ENCODE assay signal across 19 cellular contexts in the genomic region with DNA sequence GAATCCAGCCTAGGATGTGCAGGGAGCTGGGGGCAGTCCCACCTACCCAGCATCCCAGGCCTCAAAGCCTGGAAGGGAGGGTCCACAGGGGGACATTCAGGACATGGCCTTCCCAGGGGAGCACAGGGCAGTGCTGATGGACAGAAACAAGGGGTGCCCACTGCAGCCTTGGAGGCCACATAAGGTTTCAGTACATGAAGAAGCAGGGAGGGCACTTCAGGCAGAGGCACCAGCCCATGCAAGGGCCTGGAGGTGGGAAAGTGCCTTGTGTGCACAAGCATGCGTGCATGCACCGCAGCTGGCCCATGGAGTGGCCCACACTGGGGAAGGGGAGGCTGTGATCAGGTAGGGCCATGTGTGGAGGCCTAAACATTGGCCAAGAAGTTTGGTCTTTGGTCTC. TPM values are rescaled to one million over a fixed set of nuclear protein-coding genes. Genes with fewer than 3 reads are reported as not detected.
DNase-seq lines count a peak whose midpoint lies in the region; ATAC-seq lines count a peak whose summit lies in the region.
"Had no signal": no experiment of that assay in that cellular context is flagged by ENCODE, and none has a peak within 500 bp of the region (broad histone marks: within the 10 kb centered on the region; RNA-seq: fewer than 3 reads in every experiment).

No MANE protein-coding gene starts in this region.

- H3K36me3 Mint-ChIP-seq in T-helper 2 cell treated with Interferon-gamma antibody and Interleukin-4, amounts not matched to agents 5 μg/mL and 100 μg/mL, for 36 hours (ENCODE audit: low read depth): no peaks in the 10 kb centered on the region
- H3K36me3 Mint-ChIP-seq in stimulated activated naive CD8-positive, alpha-beta T cell treated with anti-CD3 and anti-CD28 coated beads, Interleukin-15, Interleukin-2, amounts not matched to agents 100 ng/mL and 50 ng/mL, for 24 hours (ENCODE audit: low read depth): no peaks in the 10 kb centered on the region
- H3K36me3 Mint-ChIP-seq in naive thymus-derived CD8-positive, alpha-beta T cell: no peaks in the 10 kb centered on the region

- peaks cover 36% of the 10 kb centered on the region for H3K4me1 Mint-ChIP-seq in T-helper 2 cell treated with Interferon-gamma antibody and Interleukin-4, amounts not matched to agents 5 μg/mL and 100 μg/mL, for 36 hours (ENCODE audit: low read depth)
- H3K4me1 Mint-ChIP-seq in stimulated activated naive CD8-positive, alpha-beta T cell treated with anti-CD3 and anti-CD28 coated beads, Interleukin-15, Interleukin-2, amounts not matched to agents 100 ng/mL and 50 ng/mL, for 24 hours (ENCODE audit: low read depth): peaks cover 63% of the 10 kb centered on the region
- H3K4me1 Mint-ChIP-seq in naive thymus-derived CD8-positive, alpha-beta T cell: peaks cover 34 to 81% (median 68%) of the 10 kb centered on the region in 4 donors

- H3K4me3 Mint-ChIP-seq in T-helper 2 cell treated with Interferon-gamma antibody and Interleukin-4, amounts not matched to agents 5 μg/mL and 100 μg/mL, for 36 hours: no peak overlapping the region
- no peak overlapping the region for H3K4me3 Mint-ChIP-seq in stimulated activated naive CD8-positive, alpha-beta T cell treated with anti-CD3 and anti-CD28 coated beads, Interleukin-15, Interleukin-2, amounts not matched to agents 100 ng/mL and 50 ng/mL, for 24 hours
- H3K4me3 Mint-ChIP-seq in naive thymus-derived CD8-positive, alpha-beta T cell: no peak overlapping the region

- POLR2A ChIA-PET in naive thymus-derived CD8-positive, alpha-beta T cell (lab: Charles Lee): interaction anchor here (7.4 to 17.8 kb wide), 3 partner anchors 17 to 61 kb away, joined by 71 to 317 read pairs (median 107); a partner anchor contains a TSS

- intact Hi-C loops in cardiac septum (cut with DNase I): loop anchor here (10.0 kb wide), 1 partner anchor 174 kb away; no protein-coding TSS in a partner anchor

- no peaks in the 10 kb centered on the region for H3K9me3 Mint-ChIP-seq in T-helper 2 cell treated with Interferon-gamma antibody and Interleukin-4, amounts not matched to agents 5 μg/mL and 100 μg/mL, for 36 hours
- H3K9me3 Mint-ChIP-seq in stimulated activated naive CD8-positive, alpha-beta T cell treated with anti-CD3 and anti-CD28 coated beads, Interleukin-15, Interleukin-2, amounts not matched to agents 100 ng/mL and 50 ng/mL, for 24 hours: no peaks in the 10 kb centered on the region
- no peaks in the 10 kb centered on the region for H3K9me3 Mint-ChIP-seq in naive thymus-derived CD8-positive, alpha-beta T cell

- H3K27ac Mint-ChIP-seq in T-helper 2 cell treated with Interferon-gamma antibody and Interleukin-4, amounts not matched to agents 5 μg/mL and 100 μg/mL, for 36 hours: peak overlapping the region; percentile 53
- H3K27ac Mint-ChIP-seq in stimulated activated naive CD8-positive, alpha-beta T cell treated with anti-CD3 and anti-CD28 coated beads, Interleukin-15, Interleukin-2, amounts not matched to agents 100 ng/mL and 50 ng/mL, for 24 hours: peak overlapping the region; percentile 57
- peak overlapping the region in 8 of 10 donors; percentile 47 to 98 (median 76) for H3K27ac Mint-ChIP-seq in naive thymus-derived CD8-positive, alpha-beta T cell

- no peaks in the 10 kb centered on the region for H3K27me3 Mint-ChIP-seq in T-helper 2 cell treated with Interferon-gamma antibody and Interleukin-4, amounts not matched to agents 5 μg/mL and 100 μg/mL, for 36 hours (ENCODE audit: low read depth)
- H3K27me3 Mint-ChIP-seq in stimulated activated naive CD8-positive, alpha-beta T cell treated with anti-CD3 and anti-CD28 coated beads, Interleukin-15, Interleukin-2, amounts not matched to agents 100 ng/mL and 50 ng/mL, for 24 hours: no peaks in the 10 kb centered on the region
- H3K27me3 Mint-ChIP-seq in naive thymus-derived CD8-positive, alpha-beta T cell: no peaks in the 10 kb centered on the region

- no peak for DNase-seq in T-helper 2 cell treated with Interferon-gamma antibody and Interleukin-4, amounts not matched to agents 5 μg/mL and 100 μg/mL, for 36 hours (ENCODE audit: low spot score)
- DNase-seq in T-helper 2 cell (no peak), cardiac septum (ENCODE audit: low spot score) (no peak), GOT3 (lab: John Stamatoyannopoulos, UW) (no peak)
- no peak for DNase-seq in stimulated activated naive CD8-positive, alpha-beta T cell treated with anti-CD3 and anti-CD28 coated beads, Interleukin-15, Interleukin-2, amounts not matched to agents 100 U/mL and 50 U/mL, for 24 hours
- DNase-seq in naive thymus-derived CD8-positive, alpha-beta T cell: no peak
- DNase-seq: 8988T, BE2C, DMS 273 treated with DMSO at 0.1 percent for 48 hours, GDM1, KBM-7, NCI-H1417 treated with DMSO at 0.1 percent for 48 hours, NCI-H2029, NCI-H2171 treated with DMSO at 0.1 percent for 48 hours, NCI-H774, RPMI8226 had no signal

- ATAC-seq in stimulated activated naive CD8-positive, alpha-beta T cell treated with anti-CD3 and anti-CD28 coated beads, Interleukin-15, Interleukin-2, amounts not matched to agents 100 U/mL and 50 U/mL, for 24 hours: no peak
- ATAC-seq in naive thymus-derived CD8-positive, alpha-beta T cell: no peak
- ATAC-seq in GM18867 (IDR thresholded peaks at IDR 0.05; ENCODE audit: unreplicated experiment): no peak

RNA-seq across cellular contexts. Expression of a gene that starts 9.1 kb away (rescaled TPM):
- under 1 TPM; 0.21 to 0.25 TPM for total RNA-seq in naive thymus-derived CD8-positive, alpha-beta T cell
- under 1 TPM in 1 of 3 donors, not detected in 2; 0.10 TPM for polyA plus RNA-seq in naive thymus-derived CD8-positive, alpha-beta T cell
- not detected for total RNA-seq in cardiac septum
- total RNA-seq: NCI-H460 had no signal
